In the genomic region with DNA sequence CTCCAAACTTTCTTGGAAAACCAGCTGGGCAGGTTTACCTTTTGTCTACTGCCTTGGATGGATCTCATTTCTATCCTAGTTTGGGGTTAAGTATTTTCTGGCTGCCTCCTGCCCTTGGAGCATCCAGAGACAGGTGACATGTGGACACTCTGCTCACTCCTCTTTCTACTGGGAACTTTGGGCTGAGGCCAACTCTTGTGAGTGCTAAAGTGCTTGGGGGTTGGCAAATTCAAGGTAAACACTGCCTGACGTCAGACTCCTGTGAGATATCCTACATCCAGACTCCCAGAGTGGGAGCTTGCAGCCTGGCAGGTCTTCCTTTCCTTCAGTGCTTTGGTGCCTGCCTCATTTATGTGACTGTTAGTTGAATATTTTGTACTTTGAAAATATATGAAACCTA, we compare ENCODE assay signal across 1 cellular context.
TF ChIP-seq lines count a peak whose summit lies in the region.

No MANE protein-coding gene starts in this region.

TF ChIP-seq in HepG2, 621 proteins besides CTCF, POLR2A, EP300 and RAD21 (continued from another document):
- no peak for TF ChIP-seq ZNF841 (CRISPR knock-in tag; IDR thresholded peaks at IDR 0.05; ENCODE audit: borderline replicate concordance)
- TF ChIP-seq ZFP1 (CRISPR knock-in tag; IDR thresholded peaks at IDR 0.05): no peak
- peak; percentile 35; the same call in 1 of the 2 replicates for TF ChIP-seq HNF4A (CRISPR knock-in tag; IDR thresholded peaks at IDR 0.05)
- peak; percentile 13; the same call in 1 of the 2 replicates for TF ChIP-seq PATZ1 (CRISPR knock-in tag; IDR thresholded peaks at IDR 0.05)
- TF ChIP-seq CREM (IDR thresholded peaks at IDR 0.05): peak; percentile 47
- no peak for TF ChIP-seq CREM (CRISPR knock-in tag; IDR thresholded peaks at IDR 0.05)
- TF ChIP-seq HMG20B (CRISPR knock-in tag; conservative IDR thresholded peaks at IDR 0.05): no peak
- no peak for TF ChIP-seq ZNF367 (CRISPR knock-in tag; IDR thresholded peaks at IDR 0.05; ENCODE audit: borderline replicate concordance)
- no peak for TF ChIP-seq ZNF557 (CRISPR knock-in tag; IDR thresholded peaks at IDR 0.05)
- TF ChIP-seq FOXA1 (IDR thresholded peaks at IDR 0.05): no peak
- TF ChIP-seq FOXA1 (CRISPR knock-in tag; IDR thresholded peaks at IDR 0.05): peak; percentile 60
- no peak for TF ChIP-seq ZBTB8A (CRISPR knock-in tag; IDR thresholded peaks at IDR 0.05; ENCODE audit: borderline replicate concordance, low read depth)
- peak; percentile 63; the same call in 1 of the 2 replicates for TF ChIP-seq RFX5 (IDR thresholded peaks at IDR 0.05; ENCODE audit: low read depth, low read length)
- TF ChIP-seq, protein P1, sequence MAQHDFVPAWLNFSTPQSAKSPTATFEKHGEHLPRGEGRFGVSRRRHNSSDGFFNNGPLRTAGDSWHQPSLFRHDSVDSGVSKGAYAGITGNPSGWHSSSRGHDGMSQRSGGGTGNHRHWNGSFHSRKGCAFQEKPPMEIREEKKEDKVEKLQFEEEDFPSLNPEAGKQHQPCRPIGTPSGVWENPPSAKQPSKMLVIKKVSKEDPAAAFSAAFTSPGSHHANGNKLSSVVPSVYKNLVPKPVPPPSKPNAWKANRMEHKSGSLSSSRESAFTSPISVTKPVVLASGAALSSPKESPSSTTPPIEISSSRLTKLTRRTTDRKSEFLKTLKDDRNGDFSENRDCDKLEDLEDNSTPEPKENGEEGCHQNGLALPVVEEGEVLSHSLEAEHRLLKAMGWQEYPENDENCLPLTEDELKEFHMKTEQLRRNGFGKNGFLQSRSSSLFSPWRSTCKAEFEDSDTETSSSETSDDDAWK (CRISPR knock-in tag; IDR thresholded peaks at IDR 0.05): no peak
- peak; percentile 50; the same call in 1 of the 2 replicates for TF ChIP-seq FOXA3 (CRISPR knock-in tag; IDR thresholded peaks at IDR 0.05)
- no peak for TF ChIP-seq ZNF629 (CRISPR knock-in tag; conservative IDR thresholded peaks at IDR 0.05)
- no peak for TF ChIP-seq POLR2G (IDR thresholded peaks at IDR 0.05; ENCODE audit: low read depth, low read length)
- 0 out of 2 replicates have a peak, but pooled peaks have one; percentile 36 for TF ChIP-seq ZMYM4 (CRISPR knock-in tag; IDR thresholded peaks at IDR 0.05)
- no peak for TF ChIP-seq YEATS2 (CRISPR knock-in tag; IDR thresholded peaks at IDR 0.05; ENCODE audit: borderline replicate concordance)
TF ChIP-seq in HepG2: peak in this region for 13.
